In the genomic region with DNA sequence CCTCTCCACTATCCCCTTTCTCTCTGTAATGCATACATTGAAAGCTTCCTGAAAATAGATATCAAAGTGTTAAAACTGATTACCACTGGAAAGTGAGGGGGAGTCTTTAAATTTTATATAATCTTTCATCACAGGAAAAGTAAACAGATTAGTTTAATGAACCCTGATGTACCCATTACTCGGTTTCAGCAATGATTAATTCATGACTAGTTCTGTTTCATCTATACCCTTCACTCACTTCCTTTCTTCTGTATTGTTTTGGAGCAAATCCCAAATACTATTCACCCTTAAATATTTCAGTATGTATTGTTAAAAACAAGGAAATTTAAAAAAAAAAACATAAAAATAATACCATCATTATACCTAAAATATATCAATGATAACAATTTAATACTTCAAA, we compare ENCODE assay signal across 24 cellular contexts.
A peak's percentile ranks its signal among the peaks of the same experiment; 100 is the strongest.
DNase-seq lines count a peak whose midpoint lies in the region; ATAC-seq, FAIRE-seq and TF ChIP-seq lines count a peak whose summit lies in the region.
"Had no signal": no experiment of that assay in that cellular context is flagged by ENCODE, and none has a peak within 500 bp of the region (broad histone marks: within the 10 kb centered on the region; RNA-seq: fewer than 3 reads in every experiment).

No MANE protein-coding gene starts in this region.

- no peaks in the 10 kb centered on the region for H3K36me3 ChIP-seq in PC-3 (ENCODE audit: low read depth, low read length)

- H3K4me1 ChIP-seq in PC-3 (ENCODE audit: insufficient read depth, low read length), result peaks cover 29% of the 10 kb centered on the region

- peak; percentile 23; the same call in 1 of the 2 replicates for ATAC-seq in PC-3
- ATAC-seq: CD8-positive, alpha-beta T cell; HepG2; K562 had no signal

- POLR2A ChIA-PET in PC-3 (lab: Charles Lee; ENCODE audit: unreplicated experiment) (no interaction called here), RWPE1 (lab: Yijun Ruan, JAX; ENCODE audit: low non-redundant PET) (no interaction called here)

- H3K4me3 ChIP-seq in PC-3 (ENCODE audit: low read length), result no peak overlapping the region
- no peak overlapping the region for H3K4me3 ChIP-seq in epithelial cell of esophagus (ENCODE audit: low read length)
- H3K4me3 ChIP-seq: K562 had no signal

- BruUV-seq in PC-3 (replicated peaks; lab: Mats Ljungman, UMichigan), result no TSS peak

- H3K9me3 ChIP-seq in PC-3 (ENCODE audit: low read length), result no peaks in the 10 kb centered on the region
- H3K9me3 ChIP-seq: SK-N-SH had no signal

- peak; percentile 30 for FAIRE-seq in A204.1 (lab: Jason Lieb, UNC)
- FAIRE-seq: H54, HepG2, K562 had no signal

- no peak overlapping the region for H2AFZ ChIP-seq in PC-3 (ENCODE audit: low read length)

- peaks cover 18% of the 10 kb centered on the region for H3K9me3 Mint-ChIP-seq in nephron progenitor cell
- H3K9me3 Mint-ChIP-seq: CD8-positive, alpha-beta T cell had no signal

- in situ Hi-C loops in ACHN (cut with HindIII; ENCODE audit: low pct_ligation_motif_present, low pct_unique_long_range_greater_than_20kb, low sequenced_read_pairs), result no loop called here

- H3K79me2 ChIP-seq in PC-3 (ENCODE audit: low read length), result no peaks in the 10 kb centered on the region

- intact Hi-C loops in PC-3 (cut with micrococcal nuclease), result no loop called here

- peak overlapping the region; percentile 14 for H3K4me2 ChIP-seq in PC-3 (ENCODE audit: low read length)
- H3K4me2 ChIP-seq: SK-N-SH had no signal

- DNase-seq in PC-3, result peak; percentile 59
- peak; percentile 55 for DNase-seq in epithelial cell of esophagus (ENCODE audit: low read depth)
- no peak for DNase-seq in nephron progenitor cell
- DNase-seq in NCI-H187 (lab: John Stamatoyannopoulos, UW), result no peak
- no peak for DNase-seq in ACHN
- no peak for DNase-seq in activated CD4-positive, alpha-beta T cell treated with anti-CD3 and anti-CD28 coated beads for 4 hours
- DNase-seq in RWPE1 (ENCODE audit: low spot score), result no peak
- DNase-seq: AML-193; C1 segment of cervical spinal cord; Calu3; CD8-positive, alpha-beta T cell; DMS153; GDM1; MM.1S; NCI-H1436 treated with DMSO at 0.1 percent for 48 hours; NCI-H2171; NCI-H526; SIG-M5; SK-N-SH had no signal

- peaks cover 64% of the 10 kb centered on the region for H3K4me1 Mint-ChIP-seq in nephron progenitor cell

- CTCF ChIA-PET in PC-3 (lab: Charles Lee), result no interaction called here
- CTCF ChIA-PET in RWPE1 (lab: Yijun Ruan, JAX), result no interaction called here

- H3K9me2 ChIP-seq in PC-3 (replicated peaks; ENCODE audit: low read length), result no peaks in the 10 kb centered on the region
- H3K9me2 ChIP-seq: SK-N-SH had no signal

- H3F3A ChIP-seq in PC-3 (ENCODE audit: low read length, unreplicated experiment), result no peaks in the 10 kb centered on the region

- H3K27me3 ChIP-seq in PC-3 (ENCODE audit: low read length), result no peaks in the 10 kb centered on the region

- H3K27ac Mint-ChIP-seq in nephron progenitor cell, result peak overlapping the region; percentile 95
- H3K27ac Mint-ChIP-seq: CD8-positive, alpha-beta T cell had no signal

- peaks cover 14% of the 10 kb centered on the region for H3K36me3 Mint-ChIP-seq in nephron progenitor cell (ENCODE audit: low read depth)
- H3K36me3 Mint-ChIP-seq: CD8-positive, alpha-beta T cell had no signal

- peak overlapping the region; percentile 40 for H3K4me3 Mint-ChIP-seq in nephron progenitor cell
- H3K4me3 Mint-ChIP-seq: CD8-positive, alpha-beta T cell had no signal

- no peak for TF ChIP-seq CTCF in PC-3 (conservative IDR thresholded peaks at IDR 0.05; ENCODE audit: low read depth, low read length)
- TF ChIP-seq CTCF in epithelial cell of esophagus (IDR thresholded peaks at IDR 0.05; ENCODE audit: insufficient read depth, low read depth, low read length, missing control alignments), result no peak
- no peak for TF ChIP-seq CTCF in nephron progenitor cell (IDR thresholded peaks at IDR 0.05)
- TF ChIP-seq CTCF in RWPE1 (conservative IDR thresholded peaks at IDR 0.05; ENCODE audit: low read depth), result no peak

- H3K9ac ChIP-seq in PC-3 (ENCODE audit: low read length), result no peak overlapping the region
- H3K9ac ChIP-seq: SK-N-SH had no signal

- H3K27me3 Mint-ChIP-seq in nephron progenitor cell (ENCODE audit: low read depth, poor library complexity), result no peaks in the 10 kb centered on the region

- H4K20me1 ChIP-seq in PC-3 (ENCODE audit: low read length), result no peaks in the 10 kb centered on the region

- H3K27ac ChIP-seq in PC-3 (ENCODE audit: low read length) (peak overlapping the region; percentile 54), RWPE1 (no peak overlapping the region)
- H3K27ac ChIP-seq: 22Rv1 had no signal

Comparison
In these comparisons a context has a peak if more than half of its experiments do, and no peak if none do; other contexts are left out.
1. DNase-seq: peak in PC-3 (single experiment) and epithelial cell of esophagus (single experiment); none in nephron progenitor cell (single experiment), NCI-H187 (0 of 2), ACHN (single experiment), activated CD4-positive, alpha-beta T cell treated with anti-CD3 and anti-CD28 coated beads for 4 hours (0 of 2) and RWPE1 (single experiment).